Comparison of ENCODE assay signal across 1 cellular context in the genomic region with DNA sequence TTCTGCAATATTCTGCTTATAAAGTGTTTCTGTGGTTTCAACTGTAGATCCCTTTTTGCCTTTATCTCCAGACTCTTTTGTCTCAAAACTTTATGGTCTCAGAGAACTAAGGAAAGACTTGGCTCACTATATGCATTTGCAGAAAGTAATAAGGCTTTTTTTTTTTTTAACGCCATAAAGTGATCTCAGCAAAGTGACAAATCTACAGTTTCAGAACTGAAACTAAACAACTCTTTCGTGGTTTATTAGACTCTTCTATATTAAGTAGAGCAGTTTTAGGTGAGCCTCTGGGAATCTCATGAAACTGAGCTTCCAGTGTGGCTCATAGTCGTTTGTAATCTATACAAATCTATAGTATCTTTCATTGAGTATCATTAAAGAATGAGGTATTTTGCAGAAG.
TF ChIP-seq lines count a peak whose summit lies in the region.

No MANE protein-coding gene starts in this region.

TF ChIP-seq in HEK293, 187 proteins besides CTCF, POLR2A, EP300 and RAD21 (continued from another document):
- TF ChIP-seq, protein P1, sequence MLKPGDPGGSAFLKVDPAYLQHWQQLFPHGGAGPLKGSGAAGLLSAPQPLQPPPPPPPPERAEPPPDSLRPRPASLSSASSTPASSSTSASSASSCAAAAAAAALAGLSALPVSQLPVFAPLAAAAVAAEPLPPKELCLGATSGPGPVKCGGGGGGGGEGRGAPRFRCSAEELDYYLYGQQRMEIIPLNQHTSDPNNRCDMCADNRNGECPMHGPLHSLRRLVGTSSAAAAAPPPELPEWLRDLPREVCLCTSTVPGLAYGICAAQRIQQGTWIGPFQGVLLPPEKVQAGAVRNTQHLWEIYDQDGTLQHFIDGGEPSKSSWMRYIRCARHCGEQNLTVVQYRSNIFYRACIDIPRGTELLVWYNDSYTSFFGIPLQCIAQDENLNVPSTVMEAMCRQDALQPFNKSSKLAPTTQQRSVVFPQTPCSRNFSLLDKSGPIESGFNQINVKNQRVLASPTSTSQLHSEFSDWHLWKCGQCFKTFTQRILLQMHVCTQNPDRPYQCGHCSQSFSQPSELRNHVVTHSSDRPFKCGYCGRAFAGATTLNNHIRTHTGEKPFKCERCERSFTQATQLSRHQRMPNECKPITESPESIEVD (tag by site-specific recombination; IDR thresholded peaks at IDR 0.05), result peak; percentile 28; the same call in 1 of the 2 replicates
